Comparison of ENCODE assay signal across 21 cellular contexts in the genomic region with DNA sequence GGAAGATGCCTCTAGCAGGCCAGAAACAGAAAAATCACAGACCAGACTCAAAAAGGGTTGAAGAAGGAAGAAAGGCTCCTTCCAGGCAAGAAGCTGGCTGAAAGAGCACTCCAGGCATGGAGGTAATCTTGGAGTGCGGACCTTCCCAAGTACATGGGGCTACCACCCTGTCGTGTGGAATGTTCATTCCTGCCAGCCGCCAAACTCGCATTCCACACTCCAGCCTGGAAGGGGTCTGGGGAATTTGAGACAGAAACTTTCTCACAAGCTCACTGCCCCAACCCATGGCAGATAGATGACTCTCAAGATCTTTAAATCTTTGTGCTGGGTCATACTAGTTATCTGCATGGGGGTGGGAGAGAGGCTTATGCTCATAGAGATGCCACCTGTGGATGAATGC.
DNase-seq lines count a peak whose midpoint lies in the region; ATAC-seq, FAIRE-seq and TF ChIP-seq lines count a peak whose summit lies in the region.
"Had no signal": no experiment of that assay in that cellular context is flagged by ENCODE, and none has a peak within 500 bp of the region (broad histone marks: within the 10 kb centered on the region; RNA-seq: fewer than 3 reads in every experiment).

No MANE protein-coding gene starts in this region.

- no peak overlapping the region for H3K14ac ChIP-seq in H1 (ENCODE audit: insufficient read length)
- H3K14ac ChIP-seq in trophoblast cell (ENCODE audit: low read length) = no peak overlapping the region

- no peaks in the 10 kb centered on the region for H3K4me1 ChIP-seq in H1 (replicated peaks in 1 of 4; ENCODE audit: control insufficient read depth in 3 of 4, insufficient read depth in 4 of 4, low read length in 3 of 4)
- no peaks in the 10 kb centered on the region for H3K4me1 ChIP-seq in mesendoderm (ENCODE audit: control insufficient read depth, low read depth, low read length)
- peaks cover 0 to 3% of the 10 kb centered on the region in 2 experiments for H3K4me1 ChIP-seq in trophoblast cell (ENCODE audit: control insufficient read depth in 1 of 2, insufficient read depth in 2 of 2, low read length in 2 of 2)
- H3K4me1 ChIP-seq in thyroid gland = no peaks in the 10 kb centered on the region
- H3K4me1 ChIP-seq: A549; BE2C; BLaER1 treated with 17β-estradiol and CSF1 and Interleukin-3, amounts not matched to agents 10 nM and 100 nM had no signal

- TF ChIP-seq CTCF in H1 (IDR thresholded peaks at IDR 0.05; ENCODE audit: control extremely low read depth in 1 of 3, insufficient read depth in 1 of 3, low read depth in 1 of 3, low read length in 3 of 3) (no peak), thyroid gland (IDR thresholded peaks at IDR 0.05) (no peak)

- no peak overlapping the region for H2BK20ac ChIP-seq in H1 (ENCODE audit: low read length)

- no peak overlapping the region for H3K23ac ChIP-seq in H1 (ENCODE audit: insufficient read length)
- no peak overlapping the region for H3K23ac ChIP-seq in mesendoderm (ENCODE audit: low read length)
- no peak overlapping the region for H3K23ac ChIP-seq in trophoblast cell (ENCODE audit: low read length)

- H3K36me3 ChIP-seq in H1 (ENCODE audit: control insufficient read depth in 2 of 4, insufficient read depth in 4 of 4, low read length in 3 of 4) = no peaks in the 10 kb centered on the region
- no peaks in the 10 kb centered on the region for H3K36me3 ChIP-seq in mesendoderm (ENCODE audit: control insufficient read depth, insufficient read depth, low read length)
- no peaks in the 10 kb centered on the region for H3K36me3 ChIP-seq in trophoblast cell (ENCODE audit: control insufficient read depth in 1 of 2, insufficient read depth in 2 of 2, low read length in 2 of 2)
- H3K36me3 ChIP-seq in thyroid gland = no peaks in the 10 kb centered on the region
- H3K36me3 ChIP-seq: BE2C; BLaER1 treated with 17β-estradiol and CSF1 and Interleukin-3, amounts not matched to agents 10 nM and 100 nM had no signal

- TF ChIP-seq EP300 in H1 (IDR thresholded peaks at IDR 0.05; ENCODE audit: borderline replicate concordance in 1 of 2, low read depth in 2 of 2, low read length in 2 of 2) = no peak

- TF ChIP-seq POLR2A in H1 (IDR thresholded peaks at IDR 0.05; ENCODE audit: control extremely low read depth in 1 of 2, low read depth in 2 of 2, low read length in 2 of 2) (no peak), thyroid gland (IDR thresholded peaks at IDR 0.05) (no peak)

- H2BK15ac ChIP-seq in H1 (ENCODE audit: low read length) = no peak overlapping the region
- H2BK15ac ChIP-seq in mesendoderm (replicated peaks; ENCODE audit: low read depth) = no peak overlapping the region

- H3K56ac ChIP-seq in H1 (replicated peaks; ENCODE audit: insufficient read length, low read depth, low read length) (no peak overlapping the region), mesendoderm (ENCODE audit: low read length) (no peak overlapping the region)

- H3K18ac ChIP-seq in H1 (ENCODE audit: extremely low read depth, low read length) = no peak overlapping the region
- H3K18ac ChIP-seq in mesendoderm (ENCODE audit: low read length) = no peak overlapping the region
- H3K18ac ChIP-seq in trophoblast cell (ENCODE audit: low read length) = no peak overlapping the region

- H3K79me2 ChIP-seq in H1 (ENCODE audit: control insufficient read depth in 1 of 2, insufficient read depth in 2 of 2, low read length in 2 of 2) (no peaks in the 10 kb centered on the region), mesendoderm (ENCODE audit: control insufficient read depth, insufficient read depth, low read length) (no peaks in the 10 kb centered on the region), trophoblast cell (ENCODE audit: control insufficient read depth, insufficient read depth, low read length, poor library complexity) (no peaks in the 10 kb centered on the region)

- FAIRE-seq in H1 (lab: Jason Lieb, UNC) = no peak
- FAIRE-seq: A549, G401.6, GM12892 had no signal

- no peak for TF ChIP-seq RAD21 in H1 (IDR thresholded peaks at IDR 0.05 in 1 of 2, conservative IDR thresholded peaks at IDR 0.05 in 1 of 2; ENCODE audit: low read depth in 2 of 2, low read length in 2 of 2)

- no peaks in the 10 kb centered on the region for H3K23me2 ChIP-seq in H1 (ENCODE audit: low read depth, low read length)

- CTCF ChIA-PET in H1 (lab: Charles Lee; ENCODE audit: partially characterized antibody) = interaction anchor here (0.6 to 1.0 kb wide), 2 partner anchors 141 to 344 kb away, joined by 3 to 4 read pairs; no protein-coding TSS in a partner anchor

- DNase-seq in H1 (ENCODE audit: low read depth in 1 of 2, low spot score in 2 of 2) = no peak
- peak; percentile 53 for DNase-seq in mesendoderm
- no peak for DNase-seq in trophoblast cell
- DNase-seq in thyroid gland = no peak
- no peak for DNase-seq in globus pallidus (ENCODE audit: low spot score)
- DNase-seq: 8988T; ACHN; AML-193; BE2C; CD4-positive, alpha-beta T cell; CD8-positive, alpha-beta memory T cell; DMS53; DMS79 treated with DMSO at 0.1 percent for 48 hours; GOT3; H7; HCEC 1CT had no signal

- no peak overlapping the region for H2AFZ ChIP-seq in H1 (ENCODE audit: low read length)
- no peak overlapping the region for H2AFZ ChIP-seq in trophoblast cell (ENCODE audit: insufficient read depth, low read length, poor library complexity)

- H4K20me1 ChIP-seq in H1 (replicated peaks in 1 of 2; ENCODE audit: control insufficient read depth in 1 of 2, insufficient read depth in 2 of 2, low read length in 2 of 2) = no peaks in the 10 kb centered on the region
- H4K20me1 ChIP-seq: BLaER1 treated with 17β-estradiol and CSF1 and Interleukin-3, amounts not matched to agents 10 nM and 100 nM had no signal

- peak overlapping the region; percentile 73 for H4K91ac ChIP-seq in H1 (replicated peaks; ENCODE audit: insufficient read length, low read length)
- no peak overlapping the region for H4K91ac ChIP-seq in trophoblast cell (ENCODE audit: low read depth, low read length)

- H2BK12ac ChIP-seq in H1 (ENCODE audit: low read depth, low read length) (no peak overlapping the region), trophoblast cell (ENCODE audit: low read length) (no peak overlapping the region)

- H2BK120ac ChIP-seq in H1 (replicated peaks; ENCODE audit: low read depth, low read length) = no peak overlapping the region
- H2BK120ac ChIP-seq in mesendoderm (ENCODE audit: low read depth, low read length) = no peak overlapping the region
- no peak overlapping the region for H2BK120ac ChIP-seq in trophoblast cell (ENCODE audit: insufficient read depth, low read length, poor library complexity)

- no peak overlapping the region for H2BK5ac ChIP-seq in H1 (ENCODE audit: low read depth, low read length)
- no peak overlapping the region for H2BK5ac ChIP-seq in mesendoderm (ENCODE audit: low read length)
- no peak overlapping the region for H2BK5ac ChIP-seq in trophoblast cell (ENCODE audit: low read depth, low read length, poor library complexity)

- H3K9me3 ChIP-seq in H1 (ENCODE audit: insufficient read depth in 2 of 2, low read depth in 1 of 2, low read length in 1 of 2) (no peaks in the 10 kb centered on the region), trophoblast cell (ENCODE audit: insufficient read depth, low read depth, low read length) (peaks cover 2% of the 10 kb centered on the region), thyroid gland (no peaks in the 10 kb centered on the region)
- H3K9me3 ChIP-seq: A549; BE2C; BLaER1 treated with 17β-estradiol and CSF1 and Interleukin-3, amounts not matched to agents 10 nM and 100 nM had no signal

- H3K9ac ChIP-seq in H1 (replicated peaks in 1 of 4; ENCODE audit: extremely low read depth in 1 of 4, low read depth in 3 of 4, low read length in 3 of 4) (no peak overlapping the region), mesendoderm (ENCODE audit: low read length) (no peak overlapping the region), trophoblast cell (ENCODE audit: low read length) (no peak overlapping the region)
- H3K9ac ChIP-seq: BLaER1 treated with 17β-estradiol and CSF1 and Interleukin-3, amounts not matched to agents 10 nM and 100 nM had no signal

- no peaks in the 10 kb centered on the region for H3K79me1 ChIP-seq in H1 (ENCODE audit: low read depth, low read length)
- H3K79me1 ChIP-seq in mesendoderm (ENCODE audit: low read length) = no peaks in the 10 kb centered on the region
- H3K79me1 ChIP-seq in trophoblast cell (ENCODE audit: low read length) = no peaks in the 10 kb centered on the region

- POLR2A ChIA-PET in H1 (lab: Charles Lee; ENCODE audit: partially characterized antibody) = no interaction called here

- no peak overlapping the region for H2AK5ac ChIP-seq in H1 (ENCODE audit: low read depth, low read length)
- H2AK5ac ChIP-seq in mesendoderm (ENCODE audit: low read length) = no peak overlapping the region
- H2AK5ac ChIP-seq in trophoblast cell (ENCODE audit: low read length) = no peak overlapping the region

- H3K4ac ChIP-seq in H1 (replicated peaks; ENCODE audit: insufficient read length, low read depth, low read length) (no peak overlapping the region), mesendoderm (ENCODE audit: low read depth, low read length) (no peak overlapping the region), trophoblast cell (ENCODE audit: low read depth, low read length) (no peak overlapping the region)

- ATAC-seq in HG03565 (IDR thresholded peaks at IDR 0.05; ENCODE audit: unreplicated experiment) = no peak
- ATAC-seq: A549 had no signal

- intact Hi-C loops in thyroid gland (cut with DNase I) = no loop called here

- H3K4me3 ChIP-seq in H1 (ENCODE audit: extremely low read depth in 1 of 4, insufficient read depth in 2 of 4, low read depth in 3 of 4, low read length in 4 of 4) (no peak overlapping the region), mesendoderm (ENCODE audit: low read length) (no peak overlapping the region), trophoblast cell (ENCODE audit: low read depth, low read length) (no peak overlapping the region), thyroid gland (replicated peaks in 1 of 3) (no peak overlapping the region)
- H3K4me3 ChIP-seq: A549; BLaER1 treated with 17β-estradiol and CSF1 and Interleukin-3, amounts not matched to agents 10 nM and 100 nM had no signal

- 93% methylated on average over 3 of the region's 4 CpGs; no CpG with 5 or more reads in 1 of the 2 experiments for WGBS in H1 (ENCODE audit: extremely low coverage in 1 of 2, insufficient coverage in 1 of 2, insufficient read length in 1 of 2, insufficient replicate concordance in 2 of 2, low coverage in 1 of 2, low lambda C conversion rate in 2 of 2, missing lambda C conversion rate in 1 of 2), 2 experiments
- WGBS in mesendoderm (ENCODE audit: extremely low coverage, insufficient coverage, low lambda C conversion rate) = no CpG with 5 or more reads among the region's 4 CpGs
- no CpG with 5 or more reads among the region's 4 CpGs for WGBS in trophoblast cell (ENCODE audit: extremely low coverage, insufficient coverage, insufficient read length)
- 64 to 79% methylated on average over 4 of the region's 4 CpGs for WGBS in thyroid gland, 2 donors

- no peaks in the 10 kb centered on the region for H3K27me3 ChIP-seq in H1 (replicated peaks in 1 of 4; ENCODE audit: control insufficient read depth in 3 of 4, extremely low read depth in 1 of 4, insufficient read depth in 3 of 4, low read length in 3 of 4)
- H3K27me3 ChIP-seq in mesendoderm (ENCODE audit: insufficient read depth, low read length, poor library complexity) = no peaks in the 10 kb centered on the region
- no peaks in the 10 kb centered on the region for H3K27me3 ChIP-seq in trophoblast cell (ENCODE audit: insufficient read depth, low read length)
- no peaks in the 10 kb centered on the region for H3K27me3 ChIP-seq in thyroid gland
- H3K27me3 ChIP-seq: BE2C; BLaER1 treated with 17β-estradiol and CSF1 and Interleukin-3, amounts not matched to agents 10 nM and 100 nM had no signal

- H3K4me2 ChIP-seq in H1 (ENCODE audit: insufficient read depth in 1 of 2, low read depth in 2 of 2, low read length in 2 of 2) (no peak overlapping the region), mesendoderm (ENCODE audit: low read length) (no peak overlapping the region), trophoblast cell (ENCODE audit: low read length) (peak overlapping the region; percentile 19)
- H3K4me2 ChIP-seq: A549; BLaER1 treated with 17β-estradiol and CSF1 and Interleukin-3, amounts not matched to agents 10 nM and 100 nM had no signal

- no peak overlapping the region for H4K8ac ChIP-seq in H1 (ENCODE audit: extremely low read depth, insufficient read depth, low read length)
- H4K8ac ChIP-seq in mesendoderm (ENCODE audit: low read depth, low read length) = no peak overlapping the region
- no peak overlapping the region for H4K8ac ChIP-seq in trophoblast cell (ENCODE audit: low read depth, low read length)

- H4K5ac ChIP-seq in H1 (ENCODE audit: insufficient read length, low read depth, low read length) = no peak overlapping the region
- H4K5ac ChIP-seq in mesendoderm (ENCODE audit: low read length) = no peak overlapping the region

- H3K27ac ChIP-seq in H1 (ENCODE audit: low read depth, low read length) = no peak overlapping the region
- no peak overlapping the region for H3K27ac ChIP-seq in mesendoderm (ENCODE audit: low read depth, low read length)
- no peak overlapping the region for H3K27ac ChIP-seq in trophoblast cell (ENCODE audit: low read depth, low read length)
- no peak overlapping the region for H3K27ac ChIP-seq in thyroid gland
- H3K27ac ChIP-seq: A549; BLaER1 treated with 17β-estradiol and CSF1 and Interleukin-3, amounts not matched to agents 10 nM and 100 nM had no signal

- H4K12ac ChIP-seq in trophoblast cell (ENCODE audit: low read depth, low read length) = no peak overlapping the region
